Comparison of ENCODE assay signal across 18 cellular contexts in genomic region chr16:11759163-11759834, GRCh38. TPM values are rescaled to one million over a fixed set of nuclear protein-coding genes. Genes with fewer than 3 reads are reported as not detected.
A peak's percentile ranks its signal among the peaks of the same experiment; 100 is the strongest.
DNase-seq lines count a peak whose midpoint lies in the region; ATAC-seq and TF ChIP-seq lines count a peak whose summit lies in the region.
"Had no signal": no experiment of that assay in that cellular context is flagged by ENCODE, and none has a peak within 500 bp of the region (broad histone marks: within the 10 kb centered on the region; RNA-seq: fewer than 3 reads in every experiment).

No MANE protein-coding gene starts in this region.

- H3K27ac ChIP-seq in VCaP = peak overlapping the region; percentile 70
- H3K27ac ChIP-seq: neutrophil, sigmoid colon had no signal

- H3K9me3 ChIP-seq in mucosa of descending colon = no peaks in the 10 kb centered on the region
- H3K9me3 ChIP-seq: breast epithelium, HAP-1, neutrophil, sigmoid colon had no signal

- H3K4me1 ChIP-seq in mucosa of descending colon (ENCODE audit: low read depth) = peaks cover 20% of the 10 kb centered on the region
- H3K4me1 ChIP-seq: HAP-1 had no signal

- H3K36me3 ChIP-seq in mucosa of descending colon (ENCODE audit: low read depth) = no peaks in the 10 kb centered on the region

- intact Hi-C loops in mucosa of descending colon (cut with DNase I, micrococcal nuclease) = no loop called here

- DNase-seq in D341Med (ENCODE audit: low spot score) (peak; percentile 48), NCI-H1105 (lab: John Stamatoyannopoulos, UW) (peak; percentile 11), mucosa of descending colon (peak in 2 of 3 donors; percentile 56 to 91), HPDE6-E6E7 (ENCODE audit: extremely low spot score) (no peak)
- no peak for DNase-seq in activated effector memory CD4-positive, alpha-beta T cell treated with anti-CD3 and anti-CD28 coated beads, Interleukin-2, amount 50 U/mL, for 16 hours
- no peak for DNase-seq in central memory CD4-positive, alpha-beta T cell
- DNase-seq: activated CD4-positive, alpha-beta T cell treated with anti-CD3 and anti-CD28 coated beads, Interleukin-2, amount 10 ng/mL, durations not matched to agents 24 days and 14 days; activated naive CD8-positive, alpha-beta T cell treated with anti-CD3 and anti-CD28 coated beads for 36 hours; effector CD8-positive, alpha-beta T cell; kidney glomerular epithelial cell; MM.1S; NCI-H345; sigmoid colon; stimulated activated CD4-positive, alpha-beta T cell treated with anti-CD3 and anti-CD28 coated beads, Interleukin-2, amount 100 ng/mL, for 48 hours had no signal

- peak; percentile 82 for ATAC-seq in mucosa of descending colon

- H3K4me3 ChIP-seq in mucosa of descending colon = no peak overlapping the region
- H3K4me3 ChIP-seq: breast epithelium, HAP-1, sigmoid colon had no signal

- TF ChIP-seq CTCF in VCaP (conservative IDR thresholded peaks at IDR 0.05) (no peak), mucosa of descending colon (IDR thresholded peaks at IDR 0.05) (no peak)

RNA-seq across cellular contexts. Expression of gene TXNDC11, which starts 16.6 kb away (rescaled TPM):
- 10 to 100 TPM; 52.3 to 71.9 (median 60.3) TPM for total RNA-seq in mucosa of descending colon

RNA-seq across cellular contexts. Expression of gene ZC3H7A, which starts 37.8 kb away (rescaled TPM):
- total RNA-seq in mucosa of descending colon = 10 to 100 TPM; 42.4 to 61.2 (median 59.0) TPM

Comparison
In these comparisons a context has a peak if more than half of its experiments do, and no peak if none do; other contexts are left out.
1. DNase-seq: peak in D341Med (single experiment), NCI-H1105 (single experiment) and mucosa of descending colon (2 of 3); none in activated effector memory CD4-positive, alpha-beta T cell treated with anti-CD3 and anti-CD28 coated beads, Interleukin-2, amount 50 U/mL, for 16 hours (single experiment), central memory CD4-positive, alpha-beta T cell (single experiment) and HPDE6-E6E7 (single experiment).